Comparison of ENCODE assay signal across 8 cellular contexts in genomic region chr3:129121792-129122696, GRCh38. TPM values are rescaled to one million over a fixed set of nuclear protein-coding genes. Genes with fewer than 3 reads are reported as not detected.
A peak's percentile ranks its signal among the peaks of the same experiment; 100 is the strongest.
DNase-seq lines count a peak whose midpoint lies in the region; ATAC-seq, FAIRE-seq and TF ChIP-seq lines count a peak whose summit lies in the region.

Gene RAB43 (minus strand): TSS chr3:129121804. CDS start chr3:129121489, 315 bp downstream.

- no peaks in the 10 kb centered on the region for H4K20me1 ChIP-seq in GM23248 (ENCODE audit: insufficient read depth)

- H3K9me2 ChIP-seq in GM23248 (ENCODE audit: insufficient read depth) = no peaks in the 10 kb centered on the region

- H3K9me3 ChIP-seq in GM23248 (ENCODE audit: low read depth) (no peaks in the 10 kb centered on the region), MG63 (no peaks in the 10 kb centered on the region), pancreas (no peaks in the 10 kb centered on the region), thymus (ENCODE audit: control insufficient read depth) (no peaks in the 10 kb centered on the region)

- in situ Hi-C loops in GM23248 (cut with MboI) = no loop called here

- H3K4me1 ChIP-seq in GM23248 (ENCODE audit: insufficient read depth) (no peaks in the 10 kb centered on the region; the same call in 1 of the 2 replicates), pancreas (peaks cover 4 to 20% (median 8%) of the 10 kb centered on the region in 3 donors), thymus (ENCODE audit: control insufficient read depth, insufficient read depth, low read length) (peaks cover 18% of the 10 kb centered on the region)

- intact Hi-C loops in Right ventricle myocardium superior (cut with DNase I) = no loop called here
- intact Hi-C loops in pancreas (cut with DNase I) = no loop called here

- peak within 1 kb of the TSS; percentile 87 for H3K4me2 ChIP-seq in GM23248 (ENCODE audit: unreplicated experiment)

- peak within 1 kb of the TSS; percentile 77 for H2AFZ ChIP-seq in GM23248

- peak within 1 kb of the TSS; percentile 86 for H3K4me3 ChIP-seq in GM23248
- H3K4me3 ChIP-seq in MG63 = peak within 1 kb of the TSS; percentile 66
- peak within 1 kb of the TSS; percentile 65 to 81 (median 71) for H3K4me3 ChIP-seq in pancreas
- peak within 1 kb of the TSS; percentile 62 for H3K4me3 ChIP-seq in thymus (ENCODE audit: low read length)

- ATAC-seq in Right ventricle myocardium superior (ENCODE audit: poor library complexity) = peak; percentile 90
- peak; percentile 72 to 83 (median 78) for ATAC-seq in pancreas

- 8 to 19% methylated on average over 23 to 75 of the region's 76 CpGs for WGBS in GM23248 (ENCODE audit: low coverage in 1 of 2, low lambda C conversion rate in 2 of 2, missing lambda C conversion rate in 2 of 2), 2 experiments
- 14 to 19% (median 15%) methylated on average over 53 to 74 of the region's 76 CpGs for WGBS in adipose tissue, 3 donors
- WGBS in pancreas, 2 donors = 16 to 22% methylated on average over 49 to 76 of the region's 76 CpGs
- WGBS in thymus = 28% methylated on average over 76 of the region's 76 CpGs

- H3K9ac ChIP-seq in GM23248 = peak within 1 kb of the TSS; percentile 92

- no peak for TF ChIP-seq CTCF in pancreas (IDR thresholded peaks at IDR 0.05)

- H3K36me3 ChIP-seq in GM23248 (ENCODE audit: low read depth) (no peaks in the 10 kb centered on the region), MG63 (peaks cover 9% of the 10 kb centered on the region), pancreas (no peaks in the 10 kb centered on the region), thymus (ENCODE audit: control insufficient read depth, insufficient read depth) (peaks cover 10% of the 10 kb centered on the region)

- H3K27ac ChIP-seq in GM23248 = peak within 1 kb of the TSS; percentile 41
- peak within 1 kb of the TSS; percentile 39 for H3K27ac ChIP-seq in adipose tissue (ENCODE audit: low read depth, low read length)
- peak within 1 kb of the TSS; percentile 88 to 96 (median 91) for H3K27ac ChIP-seq in pancreas
- H3K27ac ChIP-seq in thymus (ENCODE audit: low read depth) = peak within 1 kb of the TSS; percentile 95

- H3K27me3 ChIP-seq in GM23248 (replicated peaks; ENCODE audit: insufficient read depth) (no peaks in the 10 kb centered on the region), MG63 (no peaks in the 10 kb centered on the region), pancreas (no peaks in the 10 kb centered on the region), thymus (ENCODE audit: control insufficient read depth, insufficient read depth) (no peaks in the 10 kb centered on the region)

- no peak for FAIRE-seq in pancreas (lab: Jason Lieb, UNC)

- H3K79me2 ChIP-seq in GM23248 (ENCODE audit: insufficient read depth) = peaks cover 32% of the 10 kb centered on the region

- DNase-seq in DMS 273 treated with DMSO at 0.1 percent for 48 hours (lab: John Stamatoyannopoulos, UW) = peak; percentile 42
- DNase-seq in GM23248 = peak; percentile 81
- peak; percentile 80 for DNase-seq in MG63
- DNase-seq in T follicular helper cell (ENCODE audit: low read depth) = peak; percentile 86
- DNase-seq in Right ventricle myocardium superior = peak; percentile 93
- DNase-seq in pancreas = peak; percentile 87 to 95 (median 92)

- peaks cover 25% of the 10 kb centered on the region; the same call in 1 of the 2 replicates for H3F3A ChIP-seq in GM23248 (ENCODE audit: insufficient read depth)

RNA-seq across cellular contexts. Expression of gene RAB43, which starts in this region (rescaled TPM):
- total RNA-seq in GM23248 (2014; rRNA removed; shearing (Covaris generic)) = 19.7 and 21.6 TPM in 2 replicates
- polyA plus RNA-seq in GM23248 (2016; fragmentation: Nextera tagmentation; extraction: Ambion mirVana) (6.0 and 6.9 TPM in 2 replicates), adipose tissue (10 to 100 TPM in 1 of 3 donors, 1 to 10 TPM in 2; 6.0 to 11.8 (median 7.2) TPM), pancreas (1 to 10 TPM; 4.7 to 9.4 TPM), thymus (21.2 TPM)
- 10.7 and 13.6 TPM in 2 replicates for total RNA-seq in MG63 (2014; rRNA removed; shearing (Covaris generic); ENCODE audit: low replicate concordance)
- total RNA-seq in Right ventricle myocardium superior (5.1 TPM), pancreas (10 to 100 TPM in 2 of 6 donors, 1 to 10 TPM in 4; 7.2 to 18.7 (median 8.9) TPM)

Comparison
In these comparisons a context has a peak if more than half of its experiments do, and no peak if none do; other contexts are left out.
1. Peak in every context shown above with its lines: DNase-seq, ATAC-seq, H3K4me3 ChIP-seq and H3K27ac ChIP-seq.
2. DNase-seq: peak in every context shown above with its lines; median percentile 93 in Right ventricle myocardium superior; 92 in pancreas; 86 in T follicular helper cell; 81 in GM23248; 80 in MG63; 42 in DMS 273 treated with DMSO at 0.1 percent for 48 hours.
3. H3K27ac ChIP-seq: peak in every context shown above with its lines; median percentile 95 in thymus; 91 in pancreas; 41 in GM23248; 39 in adipose tissue.